In genomic region chr3:50270841-50271240, GRCh38 we compare ENCODE assay signal across 2 cellular contexts.
TF ChIP-seq lines count a peak whose summit lies in the region.

No MANE protein-coding gene starts in this region.

TF ChIP-seq in HCT116, 20 proteins besides CTCF, POLR2A, EP300 and RAD21:
- no peak for TF ChIP-seq MAX (IDR thresholded peaks at IDR 0.05)
- TF ChIP-seq ELF1 (IDR thresholded peaks at IDR 0.05; ENCODE audit: borderline replicate concordance, low read depth) = no peak
- no peak for TF ChIP-seq CEBPB (IDR thresholded peaks at IDR 0.05; ENCODE audit: low read depth)
- no peak for TF ChIP-seq ATF3 (IDR thresholded peaks at IDR 0.05)
- TF ChIP-seq ZFX (IDR thresholded peaks at IDR 0.05) = no peak
TF ChIP-seq in HCT116: peak in this region for 0.

TF ChIP-seq in WTC11, 78 proteins besides CTCF, POLR2A, EP300 and RAD21:
- TF ChIP-seq ZNF423 (CRISPR knock-in tag; IDR thresholded peaks at IDR 0.05) (no peak), NR3C1 (CRISPR knock-in tag; conservative IDR thresholded peaks at IDR 0.05; ENCODE audit: low read depth) (no peak), ZNF512 (CRISPR knock-in tag; IDR thresholded peaks at IDR 0.05; ENCODE audit: borderline replicate concordance) (no peak), SP1 (CRISPR knock-in tag; conservative IDR thresholded peaks at IDR 0.05) (no peak), PREB (CRISPR knock-in tag; IDR thresholded peaks at IDR 0.05; ENCODE audit: borderline replicate concordance) (no peak), SOX15 (CRISPR knock-in tag; IDR thresholded peaks at IDR 0.05) (no peak), ZNF138 (CRISPR knock-in tag; conservative IDR thresholded peaks at IDR 0.05) (no peak), ATF1 (CRISPR knock-in tag; IDR thresholded peaks at IDR 0.05) (no peak), ZNF532 (CRISPR knock-in tag; IDR thresholded peaks at IDR 0.05; ENCODE audit: borderline replicate concordance) (no peak), ZNF425 (CRISPR knock-in tag; conservative IDR thresholded peaks at IDR 0.05) (no peak)
